ENCODE assay signal across 12 cellular contexts in the genomic region with DNA sequence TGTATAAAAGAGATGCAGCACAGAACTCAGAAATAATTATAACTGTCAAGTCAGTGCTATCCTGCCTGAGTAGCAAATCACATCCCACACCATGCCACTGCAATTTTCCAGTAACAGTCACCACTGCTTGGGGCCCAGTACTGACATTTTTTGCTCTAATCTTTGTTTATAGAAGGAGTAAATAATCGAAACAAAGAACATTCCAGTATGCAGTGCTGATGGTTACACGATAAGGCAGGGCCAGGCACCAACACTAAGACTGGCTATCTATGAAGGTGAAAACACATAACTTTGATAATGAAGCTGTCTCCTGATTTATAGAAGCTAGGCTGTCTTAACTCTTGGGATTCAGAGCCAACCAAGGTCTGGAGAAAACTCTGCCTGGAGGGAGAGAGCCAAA.
A peak's percentile ranks its signal among the peaks of the same experiment; 100 is the strongest.
DNase-seq lines count a peak whose midpoint lies in the region; TF ChIP-seq lines count a peak whose summit lies in the region.
"Had no signal": no experiment of that assay in that cellular context is flagged by ENCODE, and none has a peak within 500 bp of the region (broad histone marks: within the 10 kb centered on the region; RNA-seq: fewer than 3 reads in every experiment).

No MANE protein-coding gene starts in this region.

- no peaks in the 10 kb centered on the region for H4K20me1 ChIP-seq in smooth muscle cell (ENCODE audit: low read depth)

- H3K79me2 ChIP-seq in smooth muscle cell (ENCODE audit: low read depth) = no peaks in the 10 kb centered on the region

- H3K4me2 ChIP-seq in smooth muscle cell = peak overlapping the region; percentile 63

- H3K9ac ChIP-seq in smooth muscle cell (ENCODE audit: low read depth) = peak overlapping the region; percentile 5

- H3K9me3 Mint-ChIP-seq in activated naive CD4-positive, alpha-beta T cell treated with anti-CD3 and anti-CD28 coated beads for 36 hours = no peaks in the 10 kb centered on the region

- H3F3A ChIP-seq in smooth muscle cell (ENCODE audit: low read depth) = peaks cover 10% of the 10 kb centered on the region

- DNase-seq in H4 (ENCODE audit: low spot score) (peak; percentile 35), amniotic epithelial cell (ENCODE audit: low read depth) (peak; percentile 97), islet precursor cell (peak; percentile 84), smooth muscle cell (lab: John Stamatoyannopoulos, UW; ENCODE audit: unreplicated experiment) (no peak), KG1 (lab: John Stamatoyannopoulos, UW) (no peak), GDM1 (lab: John Stamatoyannopoulos, UW) (no peak)
- no peak for DNase-seq in activated naive CD4-positive, alpha-beta T cell treated with anti-CD3 and anti-CD28 coated beads for 36 hours
- no peak for DNase-seq in activated effector memory CD4-positive, alpha-beta T cell treated with Interleukin-2 at 50 U/mL for 16 hours
- DNase-seq: CD4-positive, alpha-beta T cell; central memory CD4-positive, alpha-beta T cell; right cardiac atrium had no signal

- intact Hi-C loops in activated naive CD4-positive, alpha-beta T cell treated with anti-CD3 and anti-CD28 coated beads for 36 hours (cut with micrococcal nuclease) = no loop called here

- H3K4me1 ChIP-seq in smooth muscle cell (ENCODE audit: low read depth) = peaks cover 9% of the 10 kb centered on the region

- H3K27me3 Mint-ChIP-seq in activated naive CD4-positive, alpha-beta T cell treated with anti-CD3 and anti-CD28 coated beads for 36 hours (ENCODE audit: low read depth) = no peaks in the 10 kb centered on the region
- H3K27me3 Mint-ChIP-seq: CD4-positive, alpha-beta T cell; memory B cell had no signal

- no peaks in the 10 kb centered on the region for H3K36me3 Mint-ChIP-seq in activated naive CD4-positive, alpha-beta T cell treated with anti-CD3 and anti-CD28 coated beads for 36 hours (ENCODE audit: low read depth)
- H3K36me3 Mint-ChIP-seq: memory B cell had no signal

- H3K27me3 ChIP-seq in smooth muscle cell (ENCODE audit: low read depth) = no peaks in the 10 kb centered on the region

- CTCF ChIA-PET in activated naive CD4-positive, alpha-beta T cell treated with anti-CD3 and anti-CD28 coated beads for 36 hours (lab: Charles Lee) = no interaction called here

- H3K4me3 Mint-ChIP-seq in activated naive CD4-positive, alpha-beta T cell treated with anti-CD3 and anti-CD28 coated beads for 36 hours = no peak overlapping the region
- H3K4me3 Mint-ChIP-seq: CD4-positive, alpha-beta T cell; memory B cell had no signal

- no peak for TF ChIP-seq CTCF in smooth muscle cell (IDR thresholded peaks at IDR 0.05; ENCODE audit: borderline replicate concordance, insufficient read depth, poor library complexity, severe bottlenecking)

- peak overlapping the region; percentile 80 for H3K27ac ChIP-seq in smooth muscle cell (ENCODE audit: low read depth)

- H3K27ac Mint-ChIP-seq in activated naive CD4-positive, alpha-beta T cell treated with anti-CD3 and anti-CD28 coated beads for 36 hours = no peak overlapping the region
- H3K27ac Mint-ChIP-seq: CD4-positive, alpha-beta T cell; memory B cell had no signal

- no peaks in the 10 kb centered on the region for H3K4me1 Mint-ChIP-seq in activated naive CD4-positive, alpha-beta T cell treated with anti-CD3 and anti-CD28 coated beads for 36 hours (ENCODE audit: low read depth)
- H3K4me1 Mint-ChIP-seq: memory B cell had no signal

- 0% methylated on average over 2 of the region's 2 CpGs for WGBS in smooth muscle cell (ENCODE audit: low lambda C conversion rate)

- no peaks in the 10 kb centered on the region for H3K36me3 ChIP-seq in smooth muscle cell (ENCODE audit: low read depth)

- H3K4me3 ChIP-seq in smooth muscle cell = no peak overlapping the region

- H3K9me3 ChIP-seq in smooth muscle cell (replicated peaks; ENCODE audit: low read depth) = no peaks in the 10 kb centered on the region

- no peak overlapping the region for H2AFZ ChIP-seq in smooth muscle cell (ENCODE audit: low read depth)

Comparison
In these comparisons a context has a peak if more than half of its experiments do, and no peak if none do; other contexts are left out.
1. DNase-seq: peak in H4 (single experiment), amniotic epithelial cell (single experiment) and islet precursor cell (single experiment); none in smooth muscle cell (single experiment), KG1 (single experiment), activated naive CD4-positive, alpha-beta T cell treated with anti-CD3 and anti-CD28 coated beads for 36 hours (single experiment), GDM1 (single experiment) and activated effector memory CD4-positive, alpha-beta T cell treated with Interleukin-2 at 50 U/mL for 16 hours (single experiment).